8 cellular contexts compared by ENCODE assay signal in the genomic region with DNA sequence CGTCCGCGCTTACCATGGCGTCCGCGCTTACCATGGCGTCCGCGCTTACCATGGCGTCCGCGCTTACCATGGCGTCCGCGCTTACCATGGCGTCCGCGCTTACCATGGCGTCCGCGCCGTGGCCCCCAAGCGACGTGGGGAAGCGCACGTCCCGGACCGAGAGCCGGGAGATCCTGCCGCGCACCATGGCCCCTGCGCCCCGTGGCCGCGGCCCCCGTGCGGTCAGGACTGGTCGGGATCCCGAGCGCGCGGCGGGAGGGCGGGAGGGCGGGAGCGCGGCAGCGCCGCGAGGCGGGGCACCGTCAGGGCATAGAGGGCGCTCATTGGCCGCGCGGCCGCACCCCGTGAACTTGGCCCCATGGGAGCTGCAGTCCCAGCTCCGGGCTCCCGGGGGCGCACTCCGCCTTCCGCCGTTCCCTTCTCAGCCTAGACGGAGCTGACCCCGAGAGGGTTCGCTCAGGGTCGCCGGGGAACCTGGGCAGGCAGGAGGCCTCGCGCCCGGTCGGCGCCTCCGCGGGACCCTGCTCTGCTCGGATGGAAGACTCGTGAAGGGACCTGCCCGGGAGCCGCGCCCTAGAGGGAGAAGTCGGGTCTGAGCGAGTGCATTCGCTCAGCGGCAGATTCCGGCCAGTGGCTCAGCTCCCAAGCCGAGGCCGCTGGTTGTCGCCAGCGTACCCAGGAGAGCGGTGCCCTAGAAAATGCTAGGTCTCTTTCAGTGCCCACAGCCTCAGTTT. TPM values are rescaled to one million over a fixed set of nuclear protein-coding genes. Genes with fewer than 3 reads are reported as not detected.
DNase-seq lines count a peak whose midpoint lies in the region; ATAC-seq and TF ChIP-seq lines count a peak whose summit lies in the region.

A gene with protein sequence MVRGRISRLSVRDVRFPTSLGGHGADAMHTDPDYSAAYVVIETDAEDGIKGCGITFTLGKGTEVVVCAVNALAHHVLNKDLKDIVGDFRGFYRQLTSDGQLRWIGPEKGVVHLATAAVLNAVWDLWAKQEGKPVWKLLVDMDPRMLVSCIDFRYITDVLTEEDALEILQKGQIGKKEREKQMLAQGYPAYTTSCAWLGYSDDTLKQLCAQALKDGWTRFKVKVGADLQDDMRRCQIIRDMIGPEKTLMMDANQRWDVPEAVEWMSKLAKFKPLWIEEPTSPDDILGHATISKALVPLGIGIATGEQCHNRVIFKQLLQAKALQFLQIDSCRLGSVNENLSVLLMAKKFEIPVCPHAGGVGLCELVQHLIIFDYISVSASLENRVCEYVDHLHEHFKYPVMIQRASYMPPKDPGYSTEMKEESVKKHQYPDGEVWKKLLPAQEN (minus strand): TSS at position 230 of the 734 bp plus-strand sequence. CDS start 43 bp downstream, at position 187.

- WGBS in lung, 2 donors, result 8 to 11% methylated on average over 47 to 91 of the region's 91 CpGs

- CTCF ChIA-PET in AG04449 (lab: Yijun Ruan, JAX), result interaction anchor here (0.6 to 6.5 kb wide), 12 partner anchors 8 to 129 kb away, joined by 3 to 40 read pairs (median 6); no protein-coding TSS in a partner anchor
- CTCF ChIA-PET in activated CD8-positive, alpha-beta T cell treated with anti-CD3 and anti-CD28 coated beads, Interleukin-2, amount 10 ng/mL, durations not matched to agents 7 days and 5 days (lab: Charles Lee), result interaction anchor here (0.7 to 3.0 kb wide), 22 partner anchors 8 to 482 kb away, joined by 3 to 40 read pairs (median 5); partner anchors contain the start of gene TYMS

- no peaks in the 10 kb centered on the region for H3K9me3 Mint-ChIP-seq in activated CD8-positive, alpha-beta T cell treated with anti-CD3 and anti-CD28 coated beads, Interleukin-2, amount 10 ng/mL, durations not matched to agents 7 days and 5 days (ENCODE audit: insufficient read depth)

- H3K27ac Mint-ChIP-seq in activated CD8-positive, alpha-beta T cell treated with anti-CD3 and anti-CD28 coated beads, Interleukin-2, amount 10 ng/mL, durations not matched to agents 7 days and 5 days, result peak within 1 kb of the TSS; percentile 93

- POLR2A ChIA-PET in AG04449 (lab: Yijun Ruan, JAX), result no interaction called here
- POLR2A ChIA-PET in activated CD8-positive, alpha-beta T cell treated with anti-CD3 and anti-CD28 coated beads, Interleukin-2, amount 10 ng/mL, durations not matched to agents 7 days and 5 days (lab: Charles Lee), result interaction anchor here (0.6 to 1.3 kb wide), 7 partner anchors 10 to 127 kb away, joined by 3 to 12 read pairs (median 4); partner anchors contain the start of gene TYMS

- H3K36me3 ChIP-seq in lung (ENCODE audit: control insufficient read depth in 2 of 2, insufficient read depth in 2 of 2, low read length in 2 of 2), result peaks cover 0 to 2% of the 10 kb centered on the region in 2 donors

- peak within 1 kb of the TSS; percentile 83 to 97 for H3K27ac ChIP-seq in lung (ENCODE audit: low read depth in 1 of 2, low read length in 1 of 2)

- TF ChIP-seq CTCF in AG04449 (IDR thresholded peaks at IDR 0.05; ENCODE audit: insufficient read depth, low read length, missing control alignments) (peak; percentile 65), lung (IDR thresholded peaks at IDR 0.05; ENCODE audit: control extremely low read depth, extremely low read depth) (peak; percentile 31)

- no peaks in the 10 kb centered on the region for H3K27me3 Mint-ChIP-seq in activated CD8-positive, alpha-beta T cell treated with anti-CD3 and anti-CD28 coated beads, Interleukin-2, amount 10 ng/mL, durations not matched to agents 7 days and 5 days (ENCODE audit: low read depth)

- peaks cover 51% of the 10 kb centered on the region for H3K4me1 Mint-ChIP-seq in activated CD8-positive, alpha-beta T cell treated with anti-CD3 and anti-CD28 coated beads, Interleukin-2, amount 10 ng/mL, durations not matched to agents 7 days and 5 days (ENCODE audit: low read depth)

- H3K4me1 ChIP-seq in lung (ENCODE audit: control insufficient read depth in 2 of 2, insufficient read depth in 2 of 2, low read length in 2 of 2), result peaks cover 11 to 17% of the 10 kb centered on the region in 2 donors

- H3K36me3 Mint-ChIP-seq in activated CD8-positive, alpha-beta T cell treated with anti-CD3 and anti-CD28 coated beads, Interleukin-2, amount 10 ng/mL, durations not matched to agents 7 days and 5 days (ENCODE audit: low read depth), result peaks cover 30% of the 10 kb centered on the region

- ATAC-seq in GM18520 (IDR thresholded peaks at IDR 0.05; ENCODE audit: unreplicated experiment) (peak; percentile 82), HG03060 (IDR thresholded peaks at IDR 0.05; ENCODE audit: low read depth, unreplicated experiment) (peak; percentile 53), lung (ENCODE audit: insufficient read depth, low FRiP score) (peak; percentile 97)
- peak; percentile 89 for ATAC-seq in activated CD8-positive, alpha-beta T cell treated with anti-CD3 and anti-CD28 coated beads, Interleukin-2, amount 10 ng/mL, durations not matched to agents 7 days and 5 days

- no peaks in the 10 kb centered on the region for H3K9me3 ChIP-seq in lung (ENCODE audit: control insufficient read depth in 2 of 2, insufficient read depth in 1 of 2, low read length in 1 of 2)

- H3K4me3 Mint-ChIP-seq in activated CD8-positive, alpha-beta T cell treated with anti-CD3 and anti-CD28 coated beads, Interleukin-2, amount 10 ng/mL, durations not matched to agents 7 days and 5 days, result peak within 1 kb of the TSS; percentile 88

- DNase-seq in AG04449 (ENCODE audit: low read depth, low spot score) (no peak), NCI-H510A (lab: John Stamatoyannopoulos, UW) (peak; percentile 76), lung (ENCODE audit: low spot score) (peak; percentile 88)
- DNase-seq in activated CD8-positive, alpha-beta T cell treated with anti-CD3 and anti-CD28 coated beads, Interleukin-2, amount 10 ng/mL, durations not matched to agents 7 days and 5 days, result peak; percentile 88
- DNase-seq in effector CD4-positive, alpha-beta T cell, result peak; percentile 48
- peak; percentile 63 to 75 (median 74) for DNase-seq in stimulated activated CD4-positive, alpha-beta T cell treated with anti-CD3 and anti-CD28 coated beads, TNF-alpha, amount 100 ng/mL, for 4 hours (ENCODE audit: low read depth in 3 of 3)

- H3K4me3 ChIP-seq in AG04449 (ENCODE audit: low read depth, low read length) (peak within 1 kb of the TSS; percentile 73), lung (peak within 1 kb of the TSS; percentile 79)

- no peaks in the 10 kb centered on the region for H3K27me3 ChIP-seq in lung (ENCODE audit: control insufficient read depth, insufficient read depth)

RNA-seq across cellular contexts. Expression of the gene that starts here (rescaled TPM):
- 10 to 100 TPM; 66.0 to 74.1 TPM for total RNA-seq in activated CD8-positive, alpha-beta T cell treated with anti-CD3 and anti-CD28 coated beads, Interleukin-2, amount 10 ng/mL, durations not matched to agents 7 days and 5 days
- 100 to 1,000 TPM; 109 to 122 TPM for total RNA-seq in lung
- 10 to 100 TPM; 26.9 to 92.5 TPM for polyA plus RNA-seq in lung
